Comparison of ENCODE assay signal across 15 cellular contexts in the genomic region with DNA sequence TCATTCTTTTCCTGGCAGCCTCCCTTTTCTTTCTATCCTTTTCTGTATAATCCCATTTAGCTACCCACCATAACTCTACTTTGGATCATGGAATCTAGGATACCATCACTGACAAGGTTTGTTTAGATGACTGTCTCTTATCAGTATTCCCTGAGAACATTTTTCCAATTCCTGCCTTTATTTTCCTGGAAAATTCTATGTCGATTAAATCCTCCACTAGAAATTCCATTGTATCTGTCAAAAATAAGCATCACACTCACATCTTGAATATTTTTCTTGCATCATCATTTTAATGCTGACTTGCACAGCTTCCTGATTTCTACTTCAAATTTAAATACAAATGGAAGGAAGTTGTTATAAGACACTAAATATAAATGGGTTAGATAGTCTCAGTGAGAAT. TPM values are rescaled to one million over a fixed set of nuclear protein-coding genes. Genes with fewer than 3 reads are reported as not detected.
DNase-seq lines count a peak whose midpoint lies in the region; ATAC-seq, FAIRE-seq and TF ChIP-seq lines count a peak whose summit lies in the region.
"Had no signal": no experiment of that assay in that cellular context is flagged by ENCODE, and none has a peak within 500 bp of the region (broad histone marks: within the 10 kb centered on the region; RNA-seq: fewer than 3 reads in every experiment).

No MANE protein-coding gene starts in this region.

- FAIRE-seq in K562 (lab: Jason Lieb, UNC), result no peak

- H3K4me3 Mint-ChIP-seq in activated naive CD4-positive, alpha-beta T cell treated with anti-CD3 and anti-CD28 coated beads, Interleukin-2, amount 50 U/mL, for 24 hours, result peak overlapping the region; percentile 89
- H3K4me3 Mint-ChIP-seq: dendritic cell treated with granulocyte-macrophage colony-stimulating factor and Interleukin-4, amounts not matched to agents 40 ng/mL and 50 ng/mL, for 4 days had no signal

- H3K4me1 Mint-ChIP-seq in activated naive CD4-positive, alpha-beta T cell treated with anti-CD3 and anti-CD28 coated beads, Interleukin-2, amount 50 U/mL, for 24 hours, result peaks cover 36% of the 10 kb centered on the region

- H3K27me3 Mint-ChIP-seq in activated naive CD4-positive, alpha-beta T cell treated with anti-CD3 and anti-CD28 coated beads, Interleukin-2, amount 50 U/mL, for 24 hours, result no peaks in the 10 kb centered on the region

- POLR2A ChIA-PET in K562 (lab: Yijun Ruan, JAX), result no interaction called here

- H3K9me1 ChIP-seq in K562 (ENCODE audit: control insufficient read depth, insufficient read depth, low read length), result no peaks in the 10 kb centered on the region

- H3K4me1 ChIP-seq in K562 (replicated peaks in 1 of 2; ENCODE audit: control insufficient read depth in 2 of 2, insufficient read depth in 2 of 2, low read length in 2 of 2) (peaks cover 0 to 10% of the 10 kb centered on the region in 2 experiments; a peak in 3 of 5 replicates), mucosa of stomach (ENCODE audit: control insufficient read depth, insufficient read depth, low read length) (peaks cover 34% of the 10 kb centered on the region), tibial nerve (peaks cover 0 to 55% (median 5%) of the 10 kb centered on the region in 4 donors)
- H3K4me1 ChIP-seq: testis had no signal

- TF ChIP-seq RAD21 in K562 (CRISPR knock-in tag; conservative IDR thresholded peaks at IDR 0.05 in 1 of 2, IDR thresholded peaks at IDR 0.05 in 1 of 2), result no peak

- H3K27ac Mint-ChIP-seq in activated naive CD4-positive, alpha-beta T cell treated with anti-CD3 and anti-CD28 coated beads, Interleukin-2, amount 50 U/mL, for 24 hours, result peak overlapping the region; percentile 5
- H3K27ac Mint-ChIP-seq: dendritic cell treated with granulocyte-macrophage colony-stimulating factor and Interleukin-4, amounts not matched to agents 40 ng/mL and 50 ng/mL, for 4 days had no signal

- peaks cover 29 to 41% of the 10 kb centered on the region in 2 experiments for H3K27me3 ChIP-seq in K562 (ENCODE audit: control insufficient read depth in 2 of 2, insufficient read depth in 2 of 2, low read length in 2 of 2)
- no peaks in the 10 kb centered on the region for H3K27me3 ChIP-seq in mucosa of stomach (ENCODE audit: control insufficient read depth, insufficient read depth, low read length)
- H3K27me3 ChIP-seq in tibial nerve, result no peaks in the 10 kb centered on the region
- H3K27me3 ChIP-seq: testis had no signal

- H3K36me3 ChIP-seq in K562 (ENCODE audit: control insufficient read depth, insufficient read depth, low read length), result no peaks in the 10 kb centered on the region
- no peaks in the 10 kb centered on the region for H3K36me3 ChIP-seq in mucosa of stomach (ENCODE audit: control insufficient read depth, insufficient read depth, low read length)
- no peaks in the 10 kb centered on the region for H3K36me3 ChIP-seq in tibial nerve
- H3K36me3 ChIP-seq: left lung had no signal

- no peak overlapping the region for H3K4me2 ChIP-seq in K562 (ENCODE audit: insufficient read depth, low read length)

- no peaks in the 10 kb centered on the region for H4K20me1 ChIP-seq in K562 (replicated peaks; ENCODE audit: control insufficient read depth, insufficient read depth, low read length)

- no peak for DNase-seq in activated naive CD4-positive, alpha-beta T cell treated with Interleukin-2 at 50 U/mL for 16 hours
- DNase-seq in K562 (ENCODE audit: extremely low read depth in 1 of 4, low spot score in 3 of 4), result no peak
- no peak for DNase-seq in tibial nerve (ENCODE audit: low spot score in 2 of 2)
- DNase-seq in NCI-H2107 treated with DMSO at 0.1 percent for 48 hours (lab: John Stamatoyannopoulos, UW; ENCODE audit: unreplicated experiment), result no peak
- no peak for DNase-seq in NCI-H69 (lab: John Stamatoyannopoulos, UW)
- DNase-seq: activated CD4-positive, alpha-beta T cell treated with anti-CD3 and anti-CD28 coated beads for 48 hours; activated gamma-delta T cell treated with Interleukin-2 at 50 U/mL for 16 hours; DND-41; KBM-7; left lung; testis had no signal

- H3K27ac ChIP-seq in K562 (ENCODE audit: extremely low read depth, low read depth, low read length) (no peak overlapping the region), tibial nerve (peak overlapping the region in 3 of 4 donors; percentile 5 to 89 (median 53))
- H3K27ac ChIP-seq: testis had no signal

- no peak overlapping the region for H2AFZ ChIP-seq in K562 (ENCODE audit: low read depth, low read length)

- no peaks in the 10 kb centered on the region for H3K36me3 Mint-ChIP-seq in activated naive CD4-positive, alpha-beta T cell treated with anti-CD3 and anti-CD28 coated beads, Interleukin-2, amount 50 U/mL, for 24 hours

- no peaks in the 10 kb centered on the region for H3K79me2 ChIP-seq in K562 (ENCODE audit: control insufficient read depth, insufficient read depth, low read length)

- CTCF ChIA-PET in K562 (lab: Yijun Ruan, JAX; ENCODE audit: low intra/inter-chr PET ratio), result no interaction called here

- BruUV-seq in K562 (replicated peaks; lab: Mats Ljungman, UMichigan), result no TSS peak

- TF ChIP-seq CTCF in K562 (IDR thresholded peaks at IDR 0.05 in 2 of 3, conservative IDR thresholded peaks at IDR 0.05 in 1 of 3; ENCODE audit: insufficient read depth in 2 of 3, low read depth in 1 of 3, low read length in 3 of 3) (no peak), tibial nerve (IDR thresholded peaks at IDR 0.05) (no peak)

- no peak overlapping the region for H3K9ac ChIP-seq in K562 (ENCODE audit: insufficient read depth in 1 of 2, low read depth in 2 of 2, low read length in 2 of 2)
- no peak overlapping the region for H3K9ac ChIP-seq in mucosa of stomach (ENCODE audit: low read length)

- intact Hi-C loops in K562 (cut with micrococcal nuclease), result no loop called here

- TF ChIP-seq POLR2A in K562 (conservative IDR thresholded peaks at IDR 0.05), result no peak
- TF ChIP-seq POLR2A in tibial nerve (IDR thresholded peaks at IDR 0.05), result no peak

- ATAC-seq in K562, result no peak
- ATAC-seq in GM18858 (IDR thresholded peaks at IDR 0.05; ENCODE audit: unreplicated experiment), result no peak

- TF ChIP-seq EP300 in K562 (IDR thresholded peaks at IDR 0.05; ENCODE audit: low read length) (no peak), tibial nerve (IDR thresholded peaks at IDR 0.05) (no peak)

- H3K9me3 ChIP-seq in K562 (replicated peaks; ENCODE audit: control insufficient read depth, insufficient read depth, low read depth, low read length) (no peaks in the 10 kb centered on the region), mucosa of stomach (ENCODE audit: control insufficient read depth, low read length) (no peaks in the 10 kb centered on the region), tibial nerve (no peaks in the 10 kb centered on the region)
- H3K9me3 ChIP-seq: testis had no signal

- 0% methylated on average over 1 of the region's 1 CpG for WGBS in K562 (ENCODE audit: insufficient coverage, low coverage, missing lambda C conversion rate)
- 76 to 91% methylated on average over 1 of the region's 1 CpG for WGBS in tibial nerve, 2 donors

- H3K4me3 ChIP-seq in K562 (no peak overlapping the region), mucosa of stomach (ENCODE audit: low read length) (peak overlapping the region; percentile 81), tibial nerve (no peak overlapping the region)
- H3K4me3 ChIP-seq: testis had no signal

- no peaks in the 10 kb centered on the region for H3K9me3 Mint-ChIP-seq in activated naive CD4-positive, alpha-beta T cell treated with anti-CD3 and anti-CD28 coated beads, Interleukin-2, amount 50 U/mL, for 24 hours

- in situ Hi-C loops in K562 (cut with MboI), result no loop called here

TF ChIP-seq in K562, 482 proteins besides CTCF, POLR2A, EP300 and RAD21:
- TF ChIP-seq XRCC5 (IDR thresholded peaks at IDR 0.05; ENCODE audit: low read depth, low read length) (no peak), SRF (CRISPR knock-in tag; IDR thresholded peaks at IDR 0.05) (no peak), CEBPG (CRISPR knock-in tag; IDR thresholded peaks at IDR 0.05) (no peak), CEBPG (tag; conservative IDR thresholded peaks at IDR 0.05 in 1 of 2, IDR thresholded peaks at IDR 0.05 in 1 of 2) (0 out of 4 replicates have a peak, but pooled peaks of 1 of the 2 experiments have one; percentile 14), FOS (IDR thresholded peaks at IDR 0.05; ENCODE audit: extremely low read depth, insufficient read length) (no peak), ZNF764 (CRISPR knock-in tag; IDR thresholded peaks at IDR 0.05; ENCODE audit: low read depth) (no peak), RBM22 (IDR thresholded peaks at IDR 0.05; ENCODE audit: low read depth, low read length, poor library complexity, severe bottlenecking) (no peak)
- TF ChIP-seq, protein P1, sequence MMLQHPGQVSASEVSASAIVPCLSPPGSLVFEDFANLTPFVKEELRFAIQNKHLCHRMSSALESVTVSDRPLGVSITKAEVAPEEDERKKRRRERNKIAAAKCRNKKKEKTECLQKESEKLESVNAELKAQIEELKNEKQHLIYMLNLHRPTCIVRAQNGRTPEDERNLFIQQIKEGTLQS (IDR thresholded peaks at IDR 0.05), result peak; percentile 44; the same call in 1 of the 2 replicates
- TF ChIP-seq, protein P1 (CRISPR knock-in tag; conservative IDR thresholded peaks at IDR 0.05), result no peak

RNA-seq across cellular contexts. Expression of gene TRIM2, which starts 20.2 kb away (rescaled TPM):
- total RNA-seq in K562 (2011; cell fraction: chromatin; rRNA removed; ENCODE audit: low replicate concordance), result 0.56 TPM in 2 replicates
- 0.50 and 0.66 TPM in 2 replicates for total RNA-seq in K562 (2011; cell fraction: nucleolus; rRNA removed)
- total RNA-seq in K562 (2011; cell fraction: nucleoplasm; rRNA removed), result 0.69 TPM in 1 of 2 replicates, not detected in the other
- total RNA-seq in K562 (2014; rRNA removed) (0.12 and 0.41 TPM in 2 replicates), K562 (2014; rRNA removed; fragmentation: Illumina TruSeq; extraction: Trizol) (0.10 and 0.18 TPM in 2 replicates), K562 (2015; rRNA removed; fragmentation: Illumina TruSeq; extraction: Trizol) (0.04 TPM in 2 replicates), K562 (2021) (0.09 and 0.16 TPM in 2 replicates), tibial nerve (10 to 100 TPM; 25.7 to 55.9 (median 42.5) TPM)
- polyA plus RNA-seq in K562 (2011; rRNA removed) (0.11 and 0.17 TPM in 2 replicates), K562 (2014; fragmentation: Illumina TruSeq; extraction: Trizol) (0.03 and 0.27 TPM in 2 replicates), K562 (2014; fragmentation: Nextera tagmentation; extraction: Ambion mirVana) (under 1 TPM; 0.01 TPM), K562 (2014; rRNA removed) (1.0 TPM in 1 of 2 replicates, not detected in the other)
- 0.03 and 0.25 TPM in 2 replicates for polyA plus RNA-seq in K562 (2011; cell fraction: cytosol; rRNA removed)
- polyA plus RNA-seq in K562 (2011; cell fraction: nucleus; rRNA removed), result 0.39 and 0.46 TPM in 2 replicates
- 0.14 and 0.53 TPM in 2 replicates for polyA plus RNA-seq in K562 (2012)
- polyA minus RNA-seq in K562 (2011; rRNA and poly(A)+ RNA removed), result 0.21 and 0.46 TPM in 2 replicates
- polyA minus RNA-seq in K562 (2011; cell fraction: cytosol; rRNA and poly(A)+ RNA removed), result not detected in 2 replicates
- polyA minus RNA-seq in K562 (2011; cell fraction: nucleus; rRNA and poly(A)+ RNA removed), result 0.13 and 0.33 TPM in 2 replicates

Comparison
In these comparisons a context has a peak if more than half of its experiments do, and no peak if none do; other contexts are left out.
1. RNA of gene TRIM2, which starts 20.2 kb away (total RNA-seq): 25.7 to 55.9 TPM in tibial nerve; 0.04 to 0.69 TPM in K562; every median in the first group is over 10 times any median in the second.